1 cellular context compared by ENCODE assay signal in genomic region chr12:64403708-64404469, GRCh38.
A peak's percentile ranks its signal among the peaks of the same experiment; 100 is the strongest.
TF ChIP-seq lines count a peak whose summit lies in the region.

Gene XPOT, plus strand, starts transcription at chr12:64404392. Its CDS starts 5,644 bp downstream, at chr12:64410036.

TF ChIP-seq in HepG2, 621 proteins besides CTCF, POLR2A, EP300 and RAD21 (continued from another document):
- TF ChIP-seq AHDC1 (CRISPR knock-in tag; IDR thresholded peaks at IDR 0.05; ENCODE audit: borderline replicate concordance) (peak; percentile 19; the same call in 1 of the 2 replicates), NFIB (CRISPR knock-in tag; IDR thresholded peaks at IDR 0.05; ENCODE audit: borderline replicate concordance) (no peak), ARID3A (IDR thresholded peaks at IDR 0.05; ENCODE audit: low read depth, low read length) (no peak), HDAC6 (IDR thresholded peaks at IDR 0.05; ENCODE audit: low read depth, low read length) (no peak), ZFP91 (CRISPR knock-in tag; IDR thresholded peaks at IDR 0.05; ENCODE audit: borderline replicate concordance) (no peak), ZNF225 (CRISPR knock-in tag; IDR thresholded peaks at IDR 0.05) (no peak), NFKBIZ (CRISPR knock-in tag; IDR thresholded peaks at IDR 0.05) (no peak; the same call in 1 of the 2 replicates), NRL (CRISPR knock-in tag; IDR thresholded peaks at IDR 0.05; ENCODE audit: borderline replicate concordance) (0 out of 2 replicates have a peak, but pooled peaks have one; percentile 1), ZNF816 (CRISPR knock-in tag; IDR thresholded peaks at IDR 0.05; ENCODE audit: borderline replicate concordance) (peak; percentile 60; the same call in 1 of the 2 replicates), ZNF552 (CRISPR knock-in tag; IDR thresholded peaks at IDR 0.05; ENCODE audit: borderline replicate concordance) (no peak)
